Comparison of ENCODE assay signal across 23 cellular contexts in genomic region chr20:48209102-48209501, GRCh38.
DNase-seq lines count a peak whose midpoint lies in the region; ATAC-seq and TF ChIP-seq lines count a peak whose summit lies in the region.
"Had no signal": no experiment of that assay in that cellular context is flagged by ENCODE, and none has a peak within 500 bp of the region (broad histone marks: within the 10 kb centered on the region; RNA-seq: fewer than 3 reads in every experiment).

No MANE protein-coding gene starts in this region.

- H3K4me3 ChIP-seq in heart right ventricle (no peak overlapping the region), neuronal stem cell (ENCODE audit: low read length in 2 of 2) (no peak overlapping the region), tibial nerve (no peak overlapping the region)
- H3K4me3 ChIP-seq: A549, PC-9, SJCRH30 had no signal

- CTCF ChIA-PET in activated CD8-positive, alpha-beta T cell treated with anti-CD3 and anti-CD28 coated beads for 36 hours (lab: Charles Lee): no interaction called here

- no peak overlapping the region for H3K14ac ChIP-seq in neuronal stem cell (ENCODE audit: low read length)

- ATAC-seq in Right ventricle myocardium superior (ENCODE audit: poor library complexity): no peak
- peak in 5 of 8 donors; percentile 16 to 67 (median 30) for ATAC-seq in heart right ventricle
- ATAC-seq in activated CD8-positive, alpha-beta T cell treated with anti-CD3 and anti-CD28 coated beads for 36 hours: no peak
- ATAC-seq: A549 had no signal

- H3K27me3 Mint-ChIP-seq in activated CD8-positive, alpha-beta T cell treated with anti-CD3 and anti-CD28 coated beads for 36 hours: peaks cover 1% of the 10 kb centered on the region
- H3K27me3 Mint-ChIP-seq: IgD-negative memory B cell had no signal

- peak overlapping the region; percentile 27 for H3K18ac ChIP-seq in neuronal stem cell (ENCODE audit: low read length)

- no peak overlapping the region for H3K4ac ChIP-seq in neuronal stem cell (ENCODE audit: low read length)

- H3K23ac ChIP-seq in neuronal stem cell (ENCODE audit: low read depth, low read length, poor library complexity): peak overlapping the region; percentile 11

- H3K27me3 ChIP-seq in heart right ventricle (peaks cover 0 to 3% (median 0%) of the 10 kb centered on the region in 7 donors), neuronal stem cell (ENCODE audit: control insufficient read depth in 3 of 3, insufficient read depth in 3 of 3, low read depth in 1 of 3, low read length in 3 of 3) (peaks cover 0 to 9% (median 0%) of the 10 kb centered on the region in 3 experiments), tibial nerve (no peaks in the 10 kb centered on the region)
- H3K27me3 ChIP-seq: SJCRH30 had no signal

- no peak overlapping the region for H3K9ac ChIP-seq in neuronal stem cell (ENCODE audit: low read depth, low read length, poor library complexity)

- no peaks in the 10 kb centered on the region for H3K9me3 Mint-ChIP-seq in activated CD8-positive, alpha-beta T cell treated with anti-CD3 and anti-CD28 coated beads for 36 hours
- H3K9me3 Mint-ChIP-seq: H9 had no signal

- intact Hi-C loops in Right ventricle myocardium superior (cut with DNase I): no loop called here
- intact Hi-C loops in cardiac septum (cut with DNase I): no loop called here
- intact Hi-C loops in heart right ventricle (cut with DNase I): no loop called here
- intact Hi-C loops in activated CD8-positive, alpha-beta T cell treated with anti-CD3 and anti-CD28 coated beads for 36 hours (cut with micrococcal nuclease): no loop called here

- H2BK15ac ChIP-seq in neuronal stem cell (ENCODE audit: low read length): peak overlapping the region; percentile 56

- H3K9me3 ChIP-seq in heart right ventricle (no peaks in the 10 kb centered on the region), neuronal stem cell (replicated peaks in 1 of 2; ENCODE audit: control insufficient read depth in 2 of 2, insufficient read depth in 1 of 2, low read depth in 1 of 2, low read length in 2 of 2) (no peaks in the 10 kb centered on the region), tibial nerve (no peaks in the 10 kb centered on the region)
- H3K9me3 ChIP-seq: A549, SJCRH30 had no signal

- peak; percentile 2 for DNase-seq in Right ventricle myocardium superior
- DNase-seq in cardiac septum (ENCODE audit: low spot score): no peak
- peak; percentile 52 for DNase-seq in NCI-H524 treated with DMSO at 0.1 percent for 48 hours (lab: John Stamatoyannopoulos, UW)
- DNase-seq in heart right ventricle: peak in 1 of 2 donors; percentile 30
- no peak for DNase-seq in neuronal stem cell (ENCODE audit: low spot score)
- no peak for DNase-seq in COR-L47 (lab: John Stamatoyannopoulos, UW)
- DNase-seq in activated CD8-positive, alpha-beta T cell treated with anti-CD3 and anti-CD28 coated beads for 36 hours: no peak
- no peak for DNase-seq in tibial nerve (ENCODE audit: low spot score in 2 of 2)
- DNase-seq: C1 segment of cervical spinal cord, DND-41, H9, Kasumi-1, MM.1S, NCI-H1092, NCI-H146, NCI-H2029 treated with DMSO at 0.1 percent for 48 hours, NCI-H510A, PC-9, SW 1271 had no signal

- H3K27ac Mint-ChIP-seq in activated CD8-positive, alpha-beta T cell treated with anti-CD3 and anti-CD28 coated beads for 36 hours: no peak overlapping the region
- H3K27ac Mint-ChIP-seq: H9, IgD-negative memory B cell had no signal

- 16 to 24% methylated on average over 5 of the region's 5 CpGs for WGBS in heart right ventricle, 2 donors
- no CpG with 5 or more reads among the region's 5 CpGs for WGBS in neuronal stem cell (ENCODE audit: extremely low coverage in 2 of 2, insufficient read length in 2 of 2, insufficient replicate concordance in 1 of 2), 2 donors
- WGBS in tibial nerve, 2 donors: 20 to 24% methylated on average over 1 to 5 of the region's 5 CpGs

- no peak overlapping the region for H2AK5ac ChIP-seq in neuronal stem cell (ENCODE audit: low read depth, low read length)

- H2BK120ac ChIP-seq in neuronal stem cell (ENCODE audit: low read depth, low read length): no peak overlapping the region

- H3K36me3 ChIP-seq in heart right ventricle: no peaks in the 10 kb centered on the region
- no peaks in the 10 kb centered on the region for H3K36me3 ChIP-seq in neuronal stem cell (replicated peaks in 1 of 2; ENCODE audit: control insufficient read depth in 2 of 2, insufficient read depth in 2 of 2, low read length in 2 of 2)
- no peaks in the 10 kb centered on the region for H3K36me3 ChIP-seq in tibial nerve
- H3K36me3 ChIP-seq: SJCRH30 had no signal

- POLR2A ChIA-PET in activated CD8-positive, alpha-beta T cell treated with anti-CD3 and anti-CD28 coated beads for 36 hours (lab: Charles Lee): no interaction called here

- H3K4me1 ChIP-seq in heart right ventricle (peaks cover 0 to 4% (median 0%) of the 10 kb centered on the region in 9 donors), neuronal stem cell (ENCODE audit: control insufficient read depth in 2 of 2, insufficient read depth in 1 of 2, low read depth in 1 of 2, low read length in 2 of 2) (peaks cover 5 to 12% of the 10 kb centered on the region in 2 donors), tibial nerve (no peaks in the 10 kb centered on the region)
- H3K4me1 ChIP-seq: A549 had no signal

- H3K27ac ChIP-seq in heart right ventricle: no peak overlapping the region
- H3K27ac ChIP-seq in neuronal stem cell (replicated peaks; ENCODE audit: low read length): no peak overlapping the region
- H3K27ac ChIP-seq in tibial nerve: no peak overlapping the region
- H3K27ac ChIP-seq: A549, PC-9, RWPE1, SJCRH30 had no signal

- no peak overlapping the region for H3K4me2 ChIP-seq in neuronal stem cell (ENCODE audit: insufficient read depth, low read length, poor library complexity, severe bottlenecking)
- H3K4me2 ChIP-seq: A549, PC-9 had no signal

- TF ChIP-seq POLR2A in tibial nerve (IDR thresholded peaks at IDR 0.05): no peak

- TF ChIP-seq EP300 in tibial nerve (IDR thresholded peaks at IDR 0.05): no peak

- H2AFZ ChIP-seq in neuronal stem cell (ENCODE audit: low read length): no peak overlapping the region
- H2AFZ ChIP-seq: PC-9 had no signal

- TF ChIP-seq CTCF in heart right ventricle (IDR thresholded peaks at IDR 0.05) (no peak), tibial nerve (IDR thresholded peaks at IDR 0.05) (no peak)
- no peak for TF ChIP-seq CTCF in activated CD8-positive, alpha-beta T cell treated with anti-CD3 and anti-CD28 coated beads for 36 hours (IDR thresholded peaks at IDR 0.05)

- no peaks in the 10 kb centered on the region for H3K79me1 ChIP-seq in neuronal stem cell (ENCODE audit: low read depth, low read length)

- no peak overlapping the region for H2BK12ac ChIP-seq in neuronal stem cell (ENCODE audit: low read length)

- H3K36me3 Mint-ChIP-seq in activated CD8-positive, alpha-beta T cell treated with anti-CD3 and anti-CD28 coated beads for 36 hours (ENCODE audit: low read depth): no peaks in the 10 kb centered on the region
- H3K36me3 Mint-ChIP-seq: IgD-negative memory B cell had no signal

- H2BK5ac ChIP-seq in neuronal stem cell (ENCODE audit: low read length): no peak overlapping the region

- no peak overlapping the region for H4K91ac ChIP-seq in neuronal stem cell (ENCODE audit: low read depth, low read length, poor library complexity)

- no peaks in the 10 kb centered on the region for H3K4me1 Mint-ChIP-seq in activated CD8-positive, alpha-beta T cell treated with anti-CD3 and anti-CD28 coated beads for 36 hours (ENCODE audit: low read depth)
- H3K4me1 Mint-ChIP-seq: IgD-negative memory B cell had no signal

- no peak overlapping the region for H4K8ac ChIP-seq in neuronal stem cell (ENCODE audit: low read depth, low read length)

- H3K4me3 Mint-ChIP-seq in activated CD8-positive, alpha-beta T cell treated with anti-CD3 and anti-CD28 coated beads for 36 hours: no peak overlapping the region
- H3K4me3 Mint-ChIP-seq: H9, IgD-negative memory B cell had no signal

Comparison
In these comparisons a context has a peak if more than half of its experiments do, and no peak if none do; other contexts are left out.
1. ATAC-seq: peak in heart right ventricle (5 of 8); none in Right ventricle myocardium superior (single experiment) and activated CD8-positive, alpha-beta T cell treated with anti-CD3 and anti-CD28 coated beads for 36 hours (single experiment).
2. DNase-seq: peak in Right ventricle myocardium superior (single experiment) and NCI-H524 treated with DMSO at 0.1 percent for 48 hours (single experiment); none in cardiac septum (single experiment), neuronal stem cell (single experiment), COR-L47 (single experiment), activated CD8-positive, alpha-beta T cell treated with anti-CD3 and anti-CD28 coated beads for 36 hours (single experiment) and tibial nerve (0 of 2).